8 cellular contexts compared by ENCODE assay signal in genomic region chr3:8964436-8965370, GRCh38. TPM values are rescaled to one million over a fixed set of nuclear protein-coding genes. Genes with fewer than 3 reads are reported as not detected.
DNase-seq lines count a peak whose midpoint lies in the region; ATAC-seq and TF ChIP-seq lines count a peak whose summit lies in the region.

No MANE protein-coding gene starts in this region.

- no peak overlapping the region for H3K27ac Mint-ChIP-seq in neural progenitor cell

- peaks cover 7% of the 10 kb centered on the region; the same call in 1 of the 2 replicates for H3K36me3 ChIP-seq in PC-3 (ENCODE audit: low read depth, low read length)
- H3K36me3 ChIP-seq in neural progenitor cell: no peaks in the 10 kb centered on the region

- H3K79me2 ChIP-seq in PC-3 (ENCODE audit: low read length) (peaks cover 36% of the 10 kb centered on the region), neural progenitor cell (ENCODE audit: low read depth) (peaks cover 35% of the 10 kb centered on the region)

- peak overlapping the region; percentile 19 for H2AFZ ChIP-seq in PC-3 (ENCODE audit: low read length)
- H2AFZ ChIP-seq in neural progenitor cell (replicated peaks): peak overlapping the region; percentile 39

- DNase-seq in GM04503 (ENCODE audit: low read depth): peak; percentile 68
- peak; percentile 98 for DNase-seq in PC-3
- peak; percentile 91 for DNase-seq in epithelial cell of esophagus (ENCODE audit: low read depth)
- DNase-seq in neural progenitor cell (ENCODE audit: low spot score): no peak
- no peak for DNase-seq in stimulated activated CD4-positive, alpha-beta T cell treated with anti-CD3 and anti-CD28 coated beads, Interleukin-15, amount 100 ng/mL, for 24 hours
- no peak for DNase-seq in activated CD4-positive, CD25-positive, alpha-beta regulatory T cell (lab: John Stamatoyannopoulos, UW)
- DNase-seq in G401 (ENCODE audit: low spot score): no peak
- no peak for DNase-seq in posterior vena cava (ENCODE audit: low spot score)

- peak; percentile 71 for ATAC-seq in PC-3

- H3K4me2 ChIP-seq in PC-3 (ENCODE audit: low read length) (peak overlapping the region; percentile 95), neural progenitor cell (no peak overlapping the region)

- no peaks in the 10 kb centered on the region for H3K9me2 ChIP-seq in PC-3 (replicated peaks; ENCODE audit: low read length)

- peaks cover 10% of the 10 kb centered on the region for H3K27me3 Mint-ChIP-seq in neural progenitor cell (ENCODE audit: insufficient read depth, low read depth)

- no peaks in the 10 kb centered on the region for H3K36me3 Mint-ChIP-seq in neural progenitor cell

- no peak for TF ChIP-seq CTCF in PC-3 (conservative IDR thresholded peaks at IDR 0.05; ENCODE audit: low read depth, low read length)
- TF ChIP-seq CTCF in epithelial cell of esophagus (IDR thresholded peaks at IDR 0.05; ENCODE audit: insufficient read depth, low read depth, low read length, missing control alignments): no peak
- no peak for TF ChIP-seq CTCF in neural progenitor cell (IDR thresholded peaks at IDR 0.05)

- H3K4me3 Mint-ChIP-seq in neural progenitor cell: peak overlapping the region; percentile 57

- H3F3A ChIP-seq in PC-3 (ENCODE audit: low read length, unreplicated experiment): peaks cover 4% of the 10 kb centered on the region
- H3F3A ChIP-seq in neural progenitor cell (ENCODE audit: low read depth): peaks cover 11% of the 10 kb centered on the region

- H3K9me3 ChIP-seq in PC-3 (ENCODE audit: low read length): no peaks in the 10 kb centered on the region
- H3K9me3 ChIP-seq in neural progenitor cell (ENCODE audit: low read depth): no peaks in the 10 kb centered on the region

- H3K27me3 ChIP-seq in PC-3 (ENCODE audit: low read length) (no peaks in the 10 kb centered on the region), neural progenitor cell (peaks cover 5% of the 10 kb centered on the region)

- CTCF ChIA-PET in PC-3 (lab: Charles Lee): interaction anchor here (0.6 to 1.2 kb wide), 3 partner anchors 26 to 195 kb away, joined by 3 to 4 read pairs (median 3); partner anchors contain the start of gene OXTR

- POLR2A ChIA-PET in PC-3 (lab: Charles Lee; ENCODE audit: unreplicated experiment): interaction anchor here (0.5 to 0.6 kb wide), 4 partner anchors 60 to 432 kb away, joined by 3 read pairs; no protein-coding TSS in a partner anchor

- H3K9me3 Mint-ChIP-seq in neural progenitor cell: no peaks in the 10 kb centered on the region

- in situ Hi-C loops in G401 (cut with HindIII; ENCODE audit: low sequenced_read_pairs): no loop called here

- peaks cover 18% of the 10 kb centered on the region for H3K4me1 Mint-ChIP-seq in neural progenitor cell

- H3K27ac ChIP-seq in PC-3 (ENCODE audit: low read length) (peak overlapping the region; percentile 94), neural progenitor cell (no peak overlapping the region)

- H3K9ac ChIP-seq in PC-3 (ENCODE audit: low read length): peak overlapping the region; percentile 82
- H3K9ac ChIP-seq in neural progenitor cell: no peak overlapping the region

- intact Hi-C loops in PC-3 (cut with micrococcal nuclease): loop anchor here (1.0 to 10.0 kb wide), 5 partner anchors 196 to 768 kb away; partner anchors contain the start of genes BRPF1, OXTR and SETD5
- intact Hi-C loops in posterior vena cava (cut with DNase I): no loop called here

- H3K4me1 ChIP-seq in PC-3 (ENCODE audit: insufficient read depth, low read length): peaks cover 42% of the 10 kb centered on the region
- H3K4me1 ChIP-seq in neural progenitor cell: peaks cover 10% of the 10 kb centered on the region

- BruUV-seq in PC-3 (replicated peaks; lab: Mats Ljungman, UMichigan): no TSS peak

- H3K4me3 ChIP-seq in PC-3 (ENCODE audit: low read length): peak overlapping the region; percentile 41
- H3K4me3 ChIP-seq in epithelial cell of esophagus (ENCODE audit: low read length): no peak overlapping the region
- no peak overlapping the region for H3K4me3 ChIP-seq in neural progenitor cell

- 0 out of 2 replicates have a peak, but pooled peaks cover 5% of the 10 kb centered on the region for H4K20me1 ChIP-seq in PC-3 (ENCODE audit: low read length)
- H4K20me1 ChIP-seq in neural progenitor cell (ENCODE audit: low read depth): no peaks in the 10 kb centered on the region

RNA-seq across cellular contexts. Expression of gene RAD18, which starts 1.4 kb away (rescaled TPM):
- total RNA-seq in PC-3 (2014; rRNA removed): 22.8 and 46.6 TPM in 2 replicates
- 13.9 and 22.1 TPM in 2 replicates for total RNA-seq in neural progenitor cell (ENCODE audit: low replicate concordance)
- 14.3 and 29.5 TPM in 2 replicates for total RNA-seq in G401 (2014; rRNA removed; shearing (Covaris generic))
- 1 to 10 TPM; 8.1 to 8.5 TPM for total RNA-seq in posterior vena cava

Comparison
In these comparisons a context has a peak if more than half of its experiments do, and no peak if none do; other contexts are left out.
1. DNase-seq: peak in GM04503 (single experiment), PC-3 (single experiment) and epithelial cell of esophagus (single experiment); none in neural progenitor cell (single experiment), stimulated activated CD4-positive, alpha-beta T cell treated with anti-CD3 and anti-CD28 coated beads, Interleukin-15, amount 100 ng/mL, for 24 hours (single experiment), activated CD4-positive, CD25-positive, alpha-beta regulatory T cell (0 of 4), G401 (single experiment) and posterior vena cava (single experiment).